ENCODE assay signal across 9 cellular contexts in the genomic region with DNA sequence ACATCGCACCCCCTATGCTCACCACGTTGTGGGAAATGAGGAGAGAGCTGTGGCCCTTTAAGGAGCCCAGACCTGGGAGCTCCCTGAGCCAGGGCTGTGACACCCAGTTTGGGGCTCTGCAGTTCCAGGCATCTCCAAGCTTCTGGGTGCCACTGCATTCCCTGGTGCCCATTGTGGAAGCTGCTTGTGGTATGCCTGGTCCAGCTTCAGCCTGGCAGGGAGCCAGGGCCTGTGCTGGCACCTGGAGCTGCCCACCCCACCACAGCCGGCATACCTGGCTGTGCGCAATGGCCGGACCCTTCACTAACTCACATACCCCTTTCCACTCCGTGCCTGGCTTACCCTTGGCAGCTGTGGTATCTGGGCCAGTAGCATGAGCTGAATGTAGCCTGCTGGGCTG.
"Had no signal": no experiment of that assay in that cellular context is flagged by ENCODE, and none has a peak within 500 bp of the region (broad histone marks: within the 10 kb centered on the region; RNA-seq: fewer than 3 reads in every experiment).

No MANE protein-coding gene starts in this region.

- DNase-seq: GM23248, GOT3, H7, HFFc6, IMR-90 had no signal

- H2AFZ ChIP-seq: GM23248 had no signal

- FAIRE-seq: K562 had no signal

- H3K4me3 ChIP-seq: GM23248, HAP-1, K562 had no signal

- H3K4me1 ChIP-seq: HAP-1 had no signal

- H3K36me3 ChIP-seq: HAP-1 had no signal

- ATAC-seq: HCT116, K562 had no signal

- H3K9me3 ChIP-seq: HAP-1 had no signal

- H3K27ac ChIP-seq: GM23248, HL-60 had no signal

- H3K9ac ChIP-seq: GM23248 had no signal
